In genomic region chr2:221254281-221254680, GRCh38 we compare ENCODE assay signal across 22 cellular contexts.
A peak's percentile ranks its signal among the peaks of the same experiment; 100 is the strongest.
DNase-seq lines count a peak whose midpoint lies in the region; ATAC-seq and TF ChIP-seq lines count a peak whose summit lies in the region.
"Had no signal": no experiment of that assay in that cellular context is flagged by ENCODE, and none has a peak within 500 bp of the region (broad histone marks: within the 10 kb centered on the region; RNA-seq: fewer than 3 reads in every experiment).

No MANE protein-coding gene starts in this region.

- no peak overlapping the region for H3K4me3 ChIP-seq in thyroid gland (replicated peaks in 1 of 3)
- H3K4me3 ChIP-seq: esophagus muscularis mucosa had no signal

- WGBS in thyroid gland, 2 donors: 19 to 23% methylated on average over 4 of the region's 4 CpGs

- H3K27ac Mint-ChIP-seq in stimulated activated effector memory CD8-positive, alpha-beta T cell treated with anti-CD3 and anti-CD28 coated beads, Interleukin-12 subunit alpha, Interleukin-12 subunit beta, amount 100 ng/mL, for 72 hours: no peak overlapping the region
- H3K27ac Mint-ChIP-seq: activated CD4-positive, alpha-beta memory T cell treated with anti-CD3 and anti-CD28 coated beads, Interleukin-2, amount 10 ng/mL, durations not matched to agents 7 days and 5 days; activated naive CD8-positive, alpha-beta T cell; activated T-cell treated with anti-CD3 and anti-CD28 coated beads, Interleukin-2, amount 50 U/mL, for 72 hours had no signal

- no peaks in the 10 kb centered on the region for H3K9me3 ChIP-seq in thyroid gland
- H3K9me3 ChIP-seq: esophagus muscularis mucosa had no signal

- DNase-seq in NCI-H2227 (lab: John Stamatoyannopoulos, UW; ENCODE audit: unreplicated experiment) (peak; percentile 8), NCI-H2227 treated with DMSO at 0.1 percent for 48 hours (lab: John Stamatoyannopoulos, UW) (no peak), NCI-H2171 (lab: John Stamatoyannopoulos, UW) (peak; percentile 5), foreskin keratinocyte (peak; percentile 6 to 39), thyroid gland (peak; percentile 57 to 63), germinal center (ENCODE audit: low spot score) (no peak), UCSD-AML1 (lab: John Stamatoyannopoulos, UW; ENCODE audit: unreplicated experiment) (no peak)
- no peak for DNase-seq in stimulated activated effector memory CD8-positive, alpha-beta T cell treated with anti-CD3 and anti-CD28 coated beads, Interleukin-12 subunit alpha, Interleukin-12 subunit beta, amount 100 ng/mL, for 72 hours (ENCODE audit: low spot score in 2 of 2)
- DNase-seq: activated CD4-positive, alpha-beta memory T cell treated with anti-CD3 and anti-CD28 coated beads, Interleukin-2, amount 10 ng/mL, durations not matched to agents 7 days and 5 days; activated T-cell treated with anti-CD3 and anti-CD28 coated beads, Interleukin-2, amount 50 U/mL, for 72 hours; C1 segment of cervical spinal cord; HCEC 1CT; head of caudate nucleus; KBM-7; NCI-H1092 treated with DMSO at 0.1 percent for 48 hours; NCI-H524 treated with DMSO at 0.1 percent for 48 hours; stimulated activated CD4-positive, alpha-beta T cell treated with anti-CD3 and anti-CD28 coated beads, Interleukin-15, amount 100 ng/mL, for 24 hours; stimulated activated naive CD4-positive, alpha-beta T cell treated with Interleukin-2 at 50 U/mL for 16 hours; trophoblast cell had no signal

- intact Hi-C loops in thyroid gland (cut with DNase I): no loop called here

- H3K9me3 Mint-ChIP-seq in stimulated activated effector memory CD8-positive, alpha-beta T cell treated with anti-CD3 and anti-CD28 coated beads, Interleukin-12 subunit alpha, Interleukin-12 subunit beta, amount 100 ng/mL, for 72 hours: peaks cover 6% of the 10 kb centered on the region
- H3K9me3 Mint-ChIP-seq: activated CD4-positive, alpha-beta memory T cell treated with anti-CD3 and anti-CD28 coated beads, Interleukin-2, amount 10 ng/mL, durations not matched to agents 7 days and 5 days had no signal

- no peaks in the 10 kb centered on the region for H3K4me1 ChIP-seq in foreskin keratinocyte
- H3K4me1 ChIP-seq in thyroid gland: peaks cover 7 to 10% of the 10 kb centered on the region in 2 donors
- H3K4me1 ChIP-seq: esophagus muscularis mucosa had no signal

- TF ChIP-seq CTCF in foreskin keratinocyte (conservative IDR thresholded peaks at IDR 0.05) (no peak), thyroid gland (IDR thresholded peaks at IDR 0.05) (no peak)

- no peaks in the 10 kb centered on the region for H3K36me3 ChIP-seq in thyroid gland
- H3K36me3 ChIP-seq: esophagus muscularis mucosa had no signal

- H3K27ac ChIP-seq in foreskin keratinocyte: no peak overlapping the region
- H3K27ac ChIP-seq in thyroid gland: peak overlapping the region in 2 of 3 donors; percentile 5 to 12
- H3K27ac ChIP-seq: esophagus muscularis mucosa had no signal

- no peaks in the 10 kb centered on the region for H3K4me1 Mint-ChIP-seq in stimulated activated effector memory CD8-positive, alpha-beta T cell treated with anti-CD3 and anti-CD28 coated beads, Interleukin-12 subunit alpha, Interleukin-12 subunit beta, amount 100 ng/mL, for 72 hours
- H3K4me1 Mint-ChIP-seq: activated CD4-positive, alpha-beta memory T cell treated with anti-CD3 and anti-CD28 coated beads, Interleukin-2, amount 10 ng/mL, durations not matched to agents 7 days and 5 days had no signal

- no peaks in the 10 kb centered on the region for H3K36me3 Mint-ChIP-seq in stimulated activated effector memory CD8-positive, alpha-beta T cell treated with anti-CD3 and anti-CD28 coated beads, Interleukin-12 subunit alpha, Interleukin-12 subunit beta, amount 100 ng/mL, for 72 hours
- H3K36me3 Mint-ChIP-seq: activated naive CD8-positive, alpha-beta T cell had no signal

- TF ChIP-seq POLR2A in thyroid gland (IDR thresholded peaks at IDR 0.05): no peak

- no peaks in the 10 kb centered on the region for H3K27me3 ChIP-seq in foreskin keratinocyte
- no peaks in the 10 kb centered on the region for H3K27me3 ChIP-seq in thyroid gland
- H3K27me3 ChIP-seq: esophagus muscularis mucosa had no signal

- no peak overlapping the region for H3K4me3 Mint-ChIP-seq in stimulated activated effector memory CD8-positive, alpha-beta T cell treated with anti-CD3 and anti-CD28 coated beads, Interleukin-12 subunit alpha, Interleukin-12 subunit beta, amount 100 ng/mL, for 72 hours
- H3K4me3 Mint-ChIP-seq: activated CD4-positive, alpha-beta memory T cell treated with anti-CD3 and anti-CD28 coated beads, Interleukin-2, amount 10 ng/mL, durations not matched to agents 7 days and 5 days; activated naive CD8-positive, alpha-beta T cell; activated T-cell treated with anti-CD3 and anti-CD28 coated beads, Interleukin-2, amount 50 U/mL, for 72 hours; neural crest cell had no signal

- ATAC-seq in foreskin keratinocyte: peak; percentile 51
- no peak for ATAC-seq in stimulated activated effector memory CD8-positive, alpha-beta T cell treated with anti-CD3 and anti-CD28 coated beads, Interleukin-12 subunit alpha, Interleukin-12 subunit beta, amount 100 ng/mL, for 72 hours
- ATAC-seq: activated T-cell treated with anti-CD3 and anti-CD28 coated beads, Interleukin-2, amount 50 U/mL, for 72 hours had no signal

Comparison
In these comparisons a context has a peak if more than half of its experiments do, and no peak if none do; other contexts are left out.
1. DNase-seq: peak in NCI-H2227 (single experiment), NCI-H2171 (single experiment), foreskin keratinocyte (2 of 2) and thyroid gland (2 of 2); none in NCI-H2227 treated with DMSO at 0.1 percent for 48 hours (single experiment), germinal center (single experiment), UCSD-AML1 (single experiment) and stimulated activated effector memory CD8-positive, alpha-beta T cell treated with anti-CD3 and anti-CD28 coated beads, Interleukin-12 subunit alpha, Interleukin-12 subunit beta, amount 100 ng/mL, for 72 hours (0 of 2).